In genomic region chr4:174855043-174855442, GRCh38 we compare ENCODE assay signal across 9 cellular contexts. TPM values are rescaled to one million over a fixed set of nuclear protein-coding genes. Genes with fewer than 3 reads are reported as not detected.
"Had no signal": no experiment of that assay in that cellular context is flagged by ENCODE, and none has a peak within 500 bp of the region (broad histone marks: within the 10 kb centered on the region; RNA-seq: fewer than 3 reads in every experiment).

No MANE protein-coding gene starts in this region.

- H3K27ac ChIP-seq: HL-60, KMS-11 had no signal

- H3K36me3 Mint-ChIP-seq: IgD-negative memory B cell had no signal

- DNase-seq: GOT3, H9, HCEC 1CT, KBM-7 had no signal

- H3K4me2 ChIP-seq: KMS-11 had no signal

- ATAC-seq: HepG2 had no signal

- H3K27me3 Mint-ChIP-seq: IgD-negative memory B cell had no signal

- H3K4me3 Mint-ChIP-seq: H9, IgD-negative memory B cell had no signal

- H3K27ac Mint-ChIP-seq: H9, IgD-negative memory B cell had no signal

RNA-seq across cellular contexts. Expression of gene GLRA3, which starts 26.0 kb away (rescaled TPM):
- total RNA-seq: HepG2, HT1080 had no signal
- polyA plus RNA-seq: HepG2 had no signal
